Comparison of ENCODE assay signal across 12 cellular contexts in genomic region chr12:4121506-4122020, GRCh38.
"Had no signal": no experiment of that assay in that cellular context is flagged by ENCODE, and none has a peak within 500 bp of the region (broad histone marks: within the 10 kb centered on the region; RNA-seq: fewer than 3 reads in every experiment).

No MANE protein-coding gene starts in this region.

- H3K27ac ChIP-seq: prostate gland, right lobe of liver, thoracic aorta, vagina had no signal

- H3K27ac Mint-ChIP-seq: activated naive CD4-positive, alpha-beta T cell treated with anti-CD3 and anti-CD28 coated beads, Interleukin-2, amount 10 ng/mL, durations not matched to agents 7 days and 5 days had no signal

- H3K4me2 ChIP-seq: SK-N-SH had no signal

- ATAC-seq: right lobe of liver had no signal

- H3K9me3 ChIP-seq: prostate gland, right lobe of liver, SK-N-SH, thoracic aorta, vagina had no signal

- H3K4me3 Mint-ChIP-seq: activated naive CD4-positive, alpha-beta T cell treated with anti-CD3 and anti-CD28 coated beads, Interleukin-2, amount 10 ng/mL, durations not matched to agents 7 days and 5 days had no signal

- H3K4me1 ChIP-seq: prostate gland, right lobe of liver, vagina had no signal

- H3K9me3 Mint-ChIP-seq: activated T-helper 2 cell treated with anti-CD3 and anti-CD28 coated beads, Interferon-gamma antibody, Interleukin-2, Interleukin-4, amounts not matched to agents 10 μg/mL and 5 μg/mL and 100 μg/mL, durations not matched to agents 14 hours and 24 hours and 36 hours had no signal

- DNase-seq: activated CD4-positive, alpha-beta T cell treated with anti-CD3 and anti-CD28 coated beads, Interleukin-2, amount 50 U/mL, for 4 hours; activated CD4-positive, CD25-positive, alpha-beta regulatory T cell; activated naive CD4-positive, alpha-beta T cell treated with anti-CD3 and anti-CD28 coated beads, Interleukin-2, amount 10 ng/mL, durations not matched to agents 7 days and 5 days; central memory CD4-positive, alpha-beta T cell; SK-N-SH; stimulated activated CD4-positive, alpha-beta T cell treated with anti-CD3 and anti-CD28 coated beads, Interleukin-12 subunit alpha, Interleukin-12 subunit beta, amount 100 ng/mL, for 4 hours; stimulated activated naive CD4-positive, alpha-beta T cell treated with Interleukin-2 at 50 U/mL for 16 hours had no signal

- H3K4me3 ChIP-seq: prostate gland, right lobe of liver, thoracic aorta, vagina had no signal

- H3K27me3 ChIP-seq: right lobe of liver, vagina had no signal

- H3K36me3 ChIP-seq: prostate gland, right lobe of liver, thoracic aorta, vagina had no signal

- H3K9ac ChIP-seq: SK-N-SH had no signal
